In the genomic region with DNA sequence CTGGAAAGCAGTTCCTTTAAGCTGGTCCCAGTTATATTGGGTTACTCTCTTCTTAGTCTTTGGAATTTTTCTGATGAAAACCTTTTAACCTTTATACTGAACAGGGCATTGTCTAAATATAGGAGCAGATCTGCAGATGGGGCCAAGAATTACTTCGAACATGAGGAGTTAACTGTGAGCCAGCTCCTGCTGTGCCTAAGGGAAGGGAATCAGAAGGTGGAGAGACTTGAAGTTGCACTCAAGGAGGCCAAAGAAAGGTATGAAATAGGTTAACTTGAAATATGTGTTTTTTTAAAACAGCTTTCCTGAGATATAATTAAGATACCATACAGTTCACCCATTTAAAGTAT, we compare ENCODE assay signal across 26 cellular contexts. TPM values are rescaled to one million over a fixed set of nuclear protein-coding genes. Genes with fewer than 3 reads are reported as not detected.
A peak's percentile ranks its signal among the peaks of the same experiment; 100 is the strongest.
DNase-seq lines count a peak whose midpoint lies in the region; ATAC-seq and TF ChIP-seq lines count a peak whose summit lies in the region.
"Had no signal": no experiment of that assay in that cellular context is flagged by ENCODE, and none has a peak within 500 bp of the region (broad histone marks: within the 10 kb centered on the region; RNA-seq: fewer than 3 reads in every experiment).

No MANE protein-coding gene starts in this region.

- DNase-seq in T-helper 2 cell treated with Interferon-gamma antibody and Interleukin-4, amounts not matched to agents 5 μg/mL and 100 μg/mL, for 36 hours (ENCODE audit: low spot score): no peak
- no peak for DNase-seq in T-helper 2 cell
- DNase-seq in T-helper 17 cell: no peak
- no peak for DNase-seq in heart right ventricle
- DNase-seq in A673 (ENCODE audit: low spot score): no peak
- DNase-seq in NCI-H2029 (lab: John Stamatoyannopoulos, UW): no peak
- DNase-seq: activated CD4-positive, alpha-beta memory T cell treated with anti-CD3 and anti-CD28 coated beads for 36 hours; activated CD4-positive, CD25-positive, alpha-beta regulatory T cell; activated naive CD4-positive, alpha-beta T cell treated with Interleukin-2 at 50 U/mL for 16 hours; amniotic stem cell; COR-L47; DMS79; GF-D8; GOT3; head of caudate nucleus; NCI-H1417; NCI-H446; NCI-H82; retina; stimulated activated CD4-positive, alpha-beta T cell treated with anti-CD3 and anti-CD28 coated beads, Interleukin-12 subunit alpha, Interleukin-12 subunit beta, amount 100 ng/mL, for 4 hours; stimulated activated CD4-positive, alpha-beta T cell treated with anti-CD3 and anti-CD28 coated beads, Interleukin-4, amount 100 ng/mL, for 24 hours; transverse colon had no signal

- peak overlapping the region; percentile 54 to 71 (median 69) for H3K9ac ChIP-seq in skeletal muscle tissue (ENCODE audit: low read depth in 1 of 3, low read length in 3 of 3)

- H3K4me1 Mint-ChIP-seq in T-helper 2 cell treated with Interferon-gamma antibody and Interleukin-4, amounts not matched to agents 5 μg/mL and 100 μg/mL, for 36 hours (ENCODE audit: low read depth): peaks cover 23% of the 10 kb centered on the region
- peaks cover 18% of the 10 kb centered on the region for H3K4me1 Mint-ChIP-seq in T-helper 17 cell

- 34 to 54% methylated on average over 1 of the region's 1 CpG for WGBS in heart right ventricle, 2 donors

- no peak for ATAC-seq in T-helper 17 cell
- ATAC-seq in heart right ventricle: peak in 2 of 8 donors; percentile 20 to 39
- ATAC-seq in HG03025 (IDR thresholded peaks at IDR 0.05; ENCODE audit: low FRiP score, unreplicated experiment): no peak

- peaks cover 75% of the 10 kb centered on the region for H3K36me3 Mint-ChIP-seq in T-helper 2 cell treated with Interferon-gamma antibody and Interleukin-4, amounts not matched to agents 5 μg/mL and 100 μg/mL, for 36 hours (ENCODE audit: low read depth)
- peaks cover 19% of the 10 kb centered on the region for H3K36me3 Mint-ChIP-seq in T-helper 17 cell (ENCODE audit: low read depth)

- H3K27ac ChIP-seq in heart right ventricle (peak overlapping the region in 7 of 10 donors; percentile 46 to 68 (median 61)), skeletal muscle tissue (ENCODE audit: low read depth, low read length) (peak overlapping the region; percentile 92), A673 (ENCODE audit: low read depth, low read length, poor library complexity, severe bottlenecking) (no peak overlapping the region)
- H3K27ac ChIP-seq: breast epithelium, transverse colon had no signal

- H3K27me3 Mint-ChIP-seq in T-helper 2 cell treated with Interferon-gamma antibody and Interleukin-4, amounts not matched to agents 5 μg/mL and 100 μg/mL, for 36 hours (ENCODE audit: low read depth): no peaks in the 10 kb centered on the region
- H3K27me3 Mint-ChIP-seq in T-helper 17 cell: no peaks in the 10 kb centered on the region
- H3K27me3 Mint-ChIP-seq: activated CD4-positive, alpha-beta memory T cell treated with anti-CD3 and anti-CD28 coated beads for 36 hours; stimulated activated naive CD8-positive, alpha-beta T cell treated with anti-CD3 and anti-CD28 coated beads, Interleukin-15, Interleukin-2, amounts not matched to agents 100 ng/mL and 50 ng/mL, for 24 hours had no signal

- H3K4me3 ChIP-seq in heart right ventricle (no peak overlapping the region), skeletal muscle tissue (ENCODE audit: low read length in 3 of 3) (peak overlapping the region in 2 of 3 donors; percentile 36 to 39), A673 (ENCODE audit: low read depth, low read length, poor library complexity, severe bottlenecking) (no peak overlapping the region)
- H3K4me3 ChIP-seq: breast epithelium, transverse colon had no signal

- TF ChIP-seq CTCF in heart right ventricle (IDR thresholded peaks at IDR 0.05) (no peak), A673 (conservative IDR thresholded peaks at IDR 0.05; ENCODE audit: low read depth, low read length) (no peak)

- no TSS peak for BruUV-seq in A673 (replicated peaks; lab: Mats Ljungman, UMichigan)

- no peaks in the 10 kb centered on the region for H3K9me3 ChIP-seq in T-helper 17 cell (ENCODE audit: control insufficient read depth, low read length, poor library complexity, severe bottlenecking)
- no peaks in the 10 kb centered on the region for H3K9me3 ChIP-seq in heart right ventricle
- no peaks in the 10 kb centered on the region for H3K9me3 ChIP-seq in skeletal muscle tissue (ENCODE audit: control insufficient read depth in 3 of 3, low read length in 3 of 3)
- H3K9me3 ChIP-seq in A673 (ENCODE audit: low read depth, low read length, poor library complexity, severe bottlenecking): no peaks in the 10 kb centered on the region
- H3K9me3 ChIP-seq: breast epithelium, transverse colon had no signal

- intact Hi-C loops in heart right ventricle (cut with DNase I): no loop called here
- intact Hi-C loops in A673 (cut with micrococcal nuclease; ENCODE audit: unreplicated experiment): no loop called here

- no peaks in the 10 kb centered on the region for H3K9me3 Mint-ChIP-seq in T-helper 2 cell treated with Interferon-gamma antibody and Interleukin-4, amounts not matched to agents 5 μg/mL and 100 μg/mL, for 36 hours
- H3K9me3 Mint-ChIP-seq: activated CD4-positive, alpha-beta memory T cell treated with anti-CD3 and anti-CD28 coated beads for 36 hours; stimulated activated naive CD8-positive, alpha-beta T cell treated with anti-CD3 and anti-CD28 coated beads, Interleukin-15, Interleukin-2, amounts not matched to agents 100 ng/mL and 50 ng/mL, for 24 hours had no signal

- H3K36me3 ChIP-seq in heart right ventricle: peaks cover 0 to 88% (median 42%) of the 10 kb centered on the region in 9 donors
- peaks cover 26 to 52% (median 42%) of the 10 kb centered on the region in 3 donors for H3K36me3 ChIP-seq in skeletal muscle tissue (ENCODE audit: control insufficient read depth in 3 of 3, insufficient read depth in 3 of 3, low read length in 3 of 3)
- H3K36me3 ChIP-seq in A673 (ENCODE audit: insufficient read depth, low read length, poor library complexity, severe bottlenecking): peaks cover 4% of the 10 kb centered on the region

- peaks cover 0 to 3% (median 0%) of the 10 kb centered on the region in 7 donors for H3K27me3 ChIP-seq in heart right ventricle
- H3K27me3 ChIP-seq in skeletal muscle tissue (ENCODE audit: control insufficient read depth in 3 of 3, insufficient read depth in 3 of 3, low read length in 3 of 3): no peaks in the 10 kb centered on the region
- H3K27me3 ChIP-seq in A673 (replicated peaks; ENCODE audit: insufficient read depth, low read depth, low read length, poor library complexity): no peaks in the 10 kb centered on the region
- H3K27me3 ChIP-seq: breast epithelium, transverse colon had no signal

- no peak overlapping the region for H3K4me3 Mint-ChIP-seq in T-helper 2 cell treated with Interferon-gamma antibody and Interleukin-4, amounts not matched to agents 5 μg/mL and 100 μg/mL, for 36 hours
- no peak overlapping the region for H3K4me3 Mint-ChIP-seq in T-helper 17 cell
- H3K4me3 Mint-ChIP-seq: activated CD4-positive, alpha-beta memory T cell treated with anti-CD3 and anti-CD28 coated beads for 36 hours; stimulated activated naive CD8-positive, alpha-beta T cell treated with anti-CD3 and anti-CD28 coated beads, Interleukin-15, Interleukin-2, amounts not matched to agents 100 ng/mL and 50 ng/mL, for 24 hours had no signal

- CTCF ChIA-PET in A673 (lab: Charles Lee): no interaction called here

- POLR2A ChIA-PET in A673 (lab: Charles Lee; ENCODE audit: low non-redundant PET): no interaction called here

- peak overlapping the region; percentile 53 for H3K27ac Mint-ChIP-seq in T-helper 2 cell treated with Interferon-gamma antibody and Interleukin-4, amounts not matched to agents 5 μg/mL and 100 μg/mL, for 36 hours
- H3K27ac Mint-ChIP-seq in T-helper 17 cell: peak overlapping the region; percentile 76
- H3K27ac Mint-ChIP-seq: activated CD4-positive, alpha-beta memory T cell treated with anti-CD3 and anti-CD28 coated beads for 36 hours; stimulated activated naive CD8-positive, alpha-beta T cell treated with anti-CD3 and anti-CD28 coated beads, Interleukin-15, Interleukin-2, amounts not matched to agents 100 ng/mL and 50 ng/mL, for 24 hours had no signal

- H3K4me1 ChIP-seq in heart right ventricle (peaks cover 3 to 48% (median 31%) of the 10 kb centered on the region in 9 donors), skeletal muscle tissue (ENCODE audit: control insufficient read depth in 3 of 3, insufficient read depth in 3 of 3, low read length in 3 of 3) (peaks cover 40 to 50% (median 48%) of the 10 kb centered on the region in 3 donors), A673 (ENCODE audit: insufficient read depth, low read length, poor library complexity, severe bottlenecking) (no peaks in the 10 kb centered on the region)
- H3K4me1 ChIP-seq: breast epithelium had no signal

RNA-seq across cellular contexts. Expression of gene OPTN, which starts 18.8 kb away (rescaled TPM):
- total RNA-seq in T-helper 17 cell (100 to 1,000 TPM; 158 to 160 TPM), heart right ventricle (100 to 1,000 TPM; 111 to 218 (median 133) TPM), skeletal muscle tissue (13.0 TPM), A673 (2021) (13.5 and 16.6 TPM in 2 replicates)
- 10 to 100 TPM; 59.0 to 95.5 TPM for polyA plus RNA-seq in heart right ventricle

RNA-seq across cellular contexts. Expression of gene MCM10, which starts 42.6 kb away (rescaled TPM):
- total RNA-seq in T-helper 17 cell: under 1 TPM; 0.34 to 0.47 TPM
- 1 to 10 TPM in 1 of 10 donors, under 1 TPM in 6, not detected in 3; 0.07 to 3.8 (median 0.48) TPM for total RNA-seq in heart right ventricle
- under 1 TPM; 0.07 to 0.09 TPM for polyA plus RNA-seq in heart right ventricle
- 4.2 TPM for total RNA-seq in skeletal muscle tissue
- 89.3 and 97.5 TPM in 2 replicates for total RNA-seq in A673 (2021)

Comparison
In these comparisons a context has a peak if more than half of its experiments do, and no peak if none do; other contexts are left out.
1. H3K4me3 ChIP-seq: peak in skeletal muscle tissue (2 of 3); none in heart right ventricle (0 of 10) and A673 (single experiment).
2. RNA of gene MCM10, which starts 42.6 kb away (total RNA-seq): 89.3 to 97.5 TPM in A673; 4.2 TPM in skeletal muscle tissue (single experiment), 0.34 to 0.47 TPM in T-helper 17 cell and 0.07 to 3.8 TPM in heart right ventricle; every median in the first group is over 10 times any median in the second.